In genomic region chr5:178788381-178789085, GRCh38 we compare ENCODE assay signal across 25 cellular contexts. TPM values are rescaled to one million over a fixed set of nuclear protein-coding genes. Genes with fewer than 3 reads are reported as not detected.
DNase-seq lines count a peak whose midpoint lies in the region; ATAC-seq and TF ChIP-seq lines count a peak whose summit lies in the region.
"Had no signal": no experiment of that assay in that cellular context is flagged by ENCODE, and none has a peak within 500 bp of the region (broad histone marks: within the 10 kb centered on the region; RNA-seq: fewer than 3 reads in every experiment).

No MANE protein-coding gene starts in this region.

- H3K27me3 ChIP-seq in H9 (ENCODE audit: insufficient read depth, low read length) (no peaks in the 10 kb centered on the region), adrenal gland (no peaks in the 10 kb centered on the region)

- no peak overlapping the region for H2BK5ac ChIP-seq in H9 (ENCODE audit: insufficient read length, low read length)

- no peaks in the 10 kb centered on the region for H3K36me3 ChIP-seq in adrenal gland (replicated peaks in 1 of 2)

- no peaks in the 10 kb centered on the region for H3K23me2 ChIP-seq in H9 (ENCODE audit: insufficient read length, low read depth, low read length, poor library complexity, severe bottlenecking)

- H3K27ac ChIP-seq in H9 (ENCODE audit: insufficient read length, low read depth, low read length), result no peak overlapping the region
- no peak overlapping the region for H3K27ac ChIP-seq in adrenal gland

- WGBS in H9 (ENCODE audit: extremely low coverage, insufficient read length, low lambda C conversion rate), result no CpG with 5 or more reads among the region's 21 CpGs
- WGBS in adrenal gland, 4 donors, result 69 to 84% (median 77%) methylated on average over 12 to 21 of the region's 21 CpGs

- H3K79me1 ChIP-seq in H9 (ENCODE audit: insufficient read depth, low read depth, low read length, poor library complexity, severe bottlenecking), result no peaks in the 10 kb centered on the region

- H3K14ac ChIP-seq in H9 (ENCODE audit: insufficient read depth, low read length), result no peak overlapping the region

- H3K18ac ChIP-seq in H9 (ENCODE audit: insufficient read length, low read depth, low read length), result no peak overlapping the region

- no peak overlapping the region for H3K23ac ChIP-seq in H9 (ENCODE audit: insufficient read length, low read depth, low read length)

- no peak overlapping the region for H2AFZ ChIP-seq in H9 (ENCODE audit: low read length)

- H3K9ac ChIP-seq in H9 (ENCODE audit: extremely low read depth, insufficient read length, low read length), result no peak overlapping the region

- H2BK15ac ChIP-seq in H9 (ENCODE audit: low read depth, low read length), result no peak overlapping the region

- H3K79me2 ChIP-seq in H9 (ENCODE audit: insufficient read depth, low read length), result no peaks in the 10 kb centered on the region

- H3K4me1 ChIP-seq in H9 (ENCODE audit: insufficient read depth, low read length) (no peaks in the 10 kb centered on the region), adrenal gland (replicated peaks in 1 of 2) (no peaks in the 10 kb centered on the region)

- H3K36me3 Mint-ChIP-seq in H9 (ENCODE audit: insufficient read depth in 1 of 3, low read depth in 3 of 3) (peaks cover 0 to 4% (median 0%) of the 10 kb centered on the region in 3 experiments; a peak in 1 of 7 replicates), chondrocyte (ENCODE audit: low read depth) (no peaks in the 10 kb centered on the region), type B pancreatic cell (peaks cover 4% of the 10 kb centered on the region)
- H3K36me3 Mint-ChIP-seq: CD4-positive, alpha-beta memory T cell; IgD-negative memory B cell had no signal

- no peaks in the 10 kb centered on the region for H4K20me1 ChIP-seq in H9 (ENCODE audit: control insufficient read depth, insufficient read depth, insufficient read length)

- DNase-seq in H9 (peak; percentile 63), chondrocyte (ENCODE audit: low spot score) (peak; percentile 67), iPS-NIHi7 (ENCODE audit: extremely low spot score) (peak; percentile 61), type B pancreatic cell (ENCODE audit: extremely low spot score, unreplicated experiment) (no peak), adrenal gland (no peak), left cardiac atrium (no peak), DMS114 treated with DMSO at 0.1 percent for 48 hours (lab: John Stamatoyannopoulos, UW; ENCODE audit: unreplicated experiment) (no peak)
- DNase-seq: C1 segment of cervical spinal cord; CD4-positive, alpha-beta memory T cell; DMS 273 treated with DMSO at 0.1 percent for 48 hours; DMS79 treated with DMSO at 0.1 percent for 48 hours; GF-D8; GOT3; NCI-H1092; NCI-H1417 treated with DMSO at 0.1 percent for 48 hours; NCI-H1694 treated with DMSO at 0.1 percent for 48 hours; NCI-H2081; NCI-H2227 treated with DMSO at 0.1 percent for 48 hours; NCI-H510A treated with DMSO at 0.1 percent for 48 hours; NCI-H774; PC-3; RPMI8226; SHP77 treated with DMSO at 0.1 percent for 48 hours had no signal

- intact Hi-C loops in adrenal gland (cut with DNase I) (no loop called here), left cardiac atrium (cut with DNase I) (no loop called here)

- peaks cover 3% of the 10 kb centered on the region in 2 experiments; a peak in 2 of 4 replicates for H3K4me1 Mint-ChIP-seq in H9
- peaks cover 14% of the 10 kb centered on the region for H3K4me1 Mint-ChIP-seq in chondrocyte (ENCODE audit: low read depth)
- peaks cover 8% of the 10 kb centered on the region for H3K4me1 Mint-ChIP-seq in type B pancreatic cell (ENCODE audit: unreplicated experiment)
- H3K4me1 Mint-ChIP-seq: CD4-positive, alpha-beta memory T cell; IgD-negative memory B cell had no signal

- no peak overlapping the region for H3K56ac ChIP-seq in H9 (ENCODE audit: insufficient read length, low read depth, low read length)

- no peak overlapping the region for H3K4me2 ChIP-seq in H9 (ENCODE audit: insufficient read depth, insufficient read length, low read length)

- no peaks in the 10 kb centered on the region for H3K9me3 ChIP-seq in H9 (ENCODE audit: control insufficient read depth, low read depth, low read length)
- H3K9me3 ChIP-seq in adrenal gland (replicated peaks in 1 of 3), result no peaks in the 10 kb centered on the region

- H4K91ac ChIP-seq in H9 (ENCODE audit: insufficient read length, low read depth, low read length), result no peak overlapping the region

- no peak for ATAC-seq in left cardiac atrium
- ATAC-seq: HCT116, PC-3 had no signal

- H3K9me3 Mint-ChIP-seq in H9 (peaks cover 23 to 79% of the 10 kb centered on the region in 2 experiments), chondrocyte (ENCODE audit: low read depth) (peaks cover 10% of the 10 kb centered on the region), type B pancreatic cell (no peaks in the 10 kb centered on the region)

- H2BK12ac ChIP-seq in H9 (ENCODE audit: insufficient read length, low read depth, low read length), result no peak overlapping the region

- no peak overlapping the region for H2BK120ac ChIP-seq in H9 (ENCODE audit: low read depth, low read length, poor library complexity, severe bottlenecking)

- H3K27ac Mint-ChIP-seq in H9, result peak overlapping the region in 1 of 3 experiments; percentile 59; a peak in 1 of 7 replicates
- no peak overlapping the region for H3K27ac Mint-ChIP-seq in chondrocyte (ENCODE audit: unreplicated experiment)
- H3K27ac Mint-ChIP-seq in type B pancreatic cell, result peak overlapping the region; percentile 83
- H3K27ac Mint-ChIP-seq: CD4-positive, alpha-beta memory T cell had no signal

- no peak overlapping the region for H2AK5ac ChIP-seq in H9 (ENCODE audit: insufficient read length, low read length)

- H3K27me3 Mint-ChIP-seq in H9 (ENCODE audit: low read depth), result peaks cover 2% of the 10 kb centered on the region; the same call in 1 of the 2 replicates
- H3K27me3 Mint-ChIP-seq in chondrocyte (ENCODE audit: low read depth), result no peaks in the 10 kb centered on the region
- no peaks in the 10 kb centered on the region for H3K27me3 Mint-ChIP-seq in type B pancreatic cell

- H3K4ac ChIP-seq in H9 (ENCODE audit: low read depth, low read length), result no peak overlapping the region

- H3K4me3 Mint-ChIP-seq in H9 (no peak overlapping the region), chondrocyte (ENCODE audit: unreplicated experiment) (no peak overlapping the region), type B pancreatic cell (no peak overlapping the region)
- H3K4me3 Mint-ChIP-seq: CD4-positive, alpha-beta memory T cell; IgD-negative memory B cell had no signal

- H4K8ac ChIP-seq in H9 (replicated peaks; ENCODE audit: insufficient read length, low read depth, low read length), result no peak overlapping the region

- TF ChIP-seq POLR2A in adrenal gland (IDR thresholded peaks at IDR 0.05), result no peak

- H3K4me3 ChIP-seq in adrenal gland, result no peak overlapping the region

- H4K5ac ChIP-seq in H9 (ENCODE audit: insufficient read length, low read depth, low read length), result no peak overlapping the region

- no peak overlapping the region for H3T11ph ChIP-seq in H9 (ENCODE audit: low read length)

- H2BK20ac ChIP-seq in H9 (ENCODE audit: low read depth, low read length, poor library complexity, severe bottlenecking), result no peak overlapping the region

- TF ChIP-seq CTCF in H9 (conservative IDR thresholded peaks at IDR 0.05) (peak; percentile 46; the same call in 2 of the 3 replicates), chondrocyte (IDR thresholded peaks at IDR 0.05) (no peak), type B pancreatic cell (conservative IDR thresholded peaks at IDR 0.05) (no peak), adrenal gland (IDR thresholded peaks at IDR 0.05) (no peak)

RNA-seq across cellular contexts. Expression of gene ZNF354A, which starts 58.1 kb away (rescaled TPM):
- 13.8 and 17.1 TPM in 2 replicates for total RNA-seq in H9 (2021)
- 12.6 to 13.5 TPM (median 13.4 TPM) in 3 replicates for total RNA-seq in chondrocyte
- 13.4 and 20.5 TPM in 2 replicates for total RNA-seq in type B pancreatic cell (ENCODE audit: low replicate concordance)
- total RNA-seq in adrenal gland, result 1 to 10 TPM; 3.1 to 9.2 (median 5.3) TPM
- 10 to 100 TPM in 2 of 3 donors, 1 to 10 TPM in 1; 8.5 to 18.7 (median 10.6) TPM for polyA plus RNA-seq in adrenal gland
- 1 to 10 TPM; 6.6 to 7.7 TPM for total RNA-seq in left cardiac atrium

Comparison
In these comparisons a context has a peak if more than half of its experiments do, and no peak if none do; other contexts are left out.
1. DNase-seq: peak in H9 (single experiment), chondrocyte (single experiment) and iPS-NIHi7 (single experiment); none in type B pancreatic cell (single experiment), adrenal gland (0 of 7), left cardiac atrium (single experiment) and DMS114 treated with DMSO at 0.1 percent for 48 hours (single experiment).